Comparison of ENCODE assay signal across 14 cellular contexts in the genomic region with DNA sequence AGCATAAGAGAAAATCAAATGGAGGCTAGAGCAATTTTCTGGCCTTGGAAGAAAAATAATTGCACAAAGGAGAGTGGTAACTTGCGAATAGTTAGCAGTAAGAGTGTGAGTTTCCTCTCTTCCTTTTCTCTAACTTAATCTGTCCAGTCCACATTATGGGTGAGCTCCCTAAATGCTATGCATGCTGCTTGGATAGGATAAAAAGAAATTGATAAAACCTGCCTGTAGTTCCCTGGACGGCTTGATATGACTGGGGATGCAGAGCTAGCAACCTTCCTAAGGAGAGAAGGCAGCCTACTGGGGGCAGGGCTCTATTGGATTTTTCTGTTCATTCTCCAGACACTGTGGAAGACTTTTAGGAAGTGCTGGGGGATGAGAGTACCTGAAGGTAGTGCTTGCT.
DNase-seq lines count a peak whose midpoint lies in the region; ATAC-seq, FAIRE-seq and TF ChIP-seq lines count a peak whose summit lies in the region.
"Had no signal": no experiment of that assay in that cellular context is flagged by ENCODE, and none has a peak within 500 bp of the region (broad histone marks: within the 10 kb centered on the region; RNA-seq: fewer than 3 reads in every experiment).

No MANE protein-coding gene starts in this region.

- peak; percentile 32 for FAIRE-seq in K562 (lab: Jason Lieb, UNC)
- FAIRE-seq: A549, GM12878, H1 had no signal

- CTCF ChIA-PET in K562 (lab: Yijun Ruan, JAX; ENCODE audit: low intra/inter-chr PET ratio) = no interaction called here

- no peak for TF ChIP-seq POLR2A in K562 (conservative IDR thresholded peaks at IDR 0.05)
- TF ChIP-seq POLR2A in esophagus squamous epithelium (IDR thresholded peaks at IDR 0.05) = no peak
- TF ChIP-seq POLR2A in suprapubic skin (IDR thresholded peaks at IDR 0.05) = no peak

- H4K20me1 ChIP-seq in K562 (replicated peaks; ENCODE audit: control insufficient read depth, insufficient read depth, low read length) = no peaks in the 10 kb centered on the region

- no peaks in the 10 kb centered on the region for H3K79me2 ChIP-seq in K562 (ENCODE audit: control insufficient read depth, insufficient read depth, low read length)

- intact Hi-C loops in K562 (cut with micrococcal nuclease) (loop anchor here (5.0 kb wide), 1 partner anchor 40 kb away; no protein-coding TSS in a partner anchor), esophagus squamous epithelium (cut with DNase I) (no loop called here), ascending aorta (cut with DNase I) (no loop called here)

- no TSS peak for BruUV-seq in K562 (replicated peaks; lab: Mats Ljungman, UMichigan)

- H3K9me3 ChIP-seq in K562 (replicated peaks; ENCODE audit: control insufficient read depth, insufficient read depth, low read depth, low read length) = no peaks in the 10 kb centered on the region
- no peaks in the 10 kb centered on the region for H3K9me3 ChIP-seq in esophagus squamous epithelium
- no peaks in the 10 kb centered on the region for H3K9me3 ChIP-seq in suprapubic skin
- no peaks in the 10 kb centered on the region for H3K9me3 ChIP-seq in ascending aorta
- H3K9me3 ChIP-seq: A549, Caco-2, HAP-1 had no signal

- WGBS in K562 (ENCODE audit: insufficient coverage, low coverage, missing lambda C conversion rate) = 11% methylated on average over 2 of the region's 2 CpGs
- WGBS in esophagus squamous epithelium, 2 donors = 80 to 94% methylated on average over 2 of the region's 2 CpGs
- WGBS in suprapubic skin = 93% methylated on average over 2 of the region's 2 CpGs

- ATAC-seq in K562 (peak; percentile 74), GM18517 (IDR thresholded peaks at IDR 0.05; ENCODE audit: unreplicated experiment) (no peak)
- ATAC-seq: A549, GM12878 had no signal

- POLR2A ChIA-PET in K562 (lab: Yijun Ruan, JAX) = interaction anchor here (1.0 kb wide), 1 partner anchor 9 kb away, joined by 3 read pairs; no protein-coding TSS in a partner anchor

- TF ChIP-seq RAD21 in K562 (CRISPR knock-in tag; conservative IDR thresholded peaks at IDR 0.05 in 1 of 2, IDR thresholded peaks at IDR 0.05 in 1 of 2) = no peak

- H3K9me1 ChIP-seq in K562 (ENCODE audit: control insufficient read depth, insufficient read depth, low read length) = no peaks in the 10 kb centered on the region

- TF ChIP-seq EP300 in K562 (IDR thresholded peaks at IDR 0.05; ENCODE audit: low read length) (no peak; the same call in 1 of the 2 replicates), suprapubic skin (IDR thresholded peaks at IDR 0.05) (no peak)

- TF ChIP-seq CTCF in K562 (IDR thresholded peaks at IDR 0.05 in 2 of 3, conservative IDR thresholded peaks at IDR 0.05 in 1 of 3; ENCODE audit: insufficient read depth in 2 of 3, low read depth in 1 of 3, low read length in 3 of 3) (no peak), esophagus squamous epithelium (IDR thresholded peaks at IDR 0.05) (no peak), suprapubic skin (IDR thresholded peaks at IDR 0.05) (no peak), ascending aorta (IDR thresholded peaks at IDR 0.05) (no peak)

- H3K36me3 ChIP-seq in K562 (ENCODE audit: control insufficient read depth, insufficient read depth, low read length) (no peaks in the 10 kb centered on the region), esophagus squamous epithelium (no peaks in the 10 kb centered on the region), suprapubic skin (no peaks in the 10 kb centered on the region), ascending aorta (no peaks in the 10 kb centered on the region)
- H3K36me3 ChIP-seq: HAP-1 had no signal

- H3K4me2 ChIP-seq in K562 (ENCODE audit: insufficient read depth, low read length) = peak overlapping the region; percentile 21; the same call in 1 of the 2 replicates
- H3K4me2 ChIP-seq: A549 had no signal

- H3K27ac ChIP-seq in K562 (ENCODE audit: extremely low read depth, low read depth, low read length) (no peak overlapping the region), esophagus squamous epithelium (peak overlapping the region; percentile 40 to 77 (median 72)), suprapubic skin (peak overlapping the region; percentile 27), ascending aorta (no peak overlapping the region)
- H3K27ac ChIP-seq: A549 had no signal

- H3K4me3 ChIP-seq in K562 = no peak overlapping the region
- no peak overlapping the region for H3K4me3 ChIP-seq in esophagus squamous epithelium
- no peak overlapping the region for H3K4me3 ChIP-seq in suprapubic skin
- H3K4me3 ChIP-seq in ascending aorta = no peak overlapping the region
- H3K4me3 ChIP-seq: A549, GM12878, HAP-1 had no signal

- peaks cover 0 to 3% of the 10 kb centered on the region in 2 experiments; a peak in 3 of 5 replicates for H3K4me1 ChIP-seq in K562 (replicated peaks in 1 of 2; ENCODE audit: control insufficient read depth in 2 of 2, insufficient read depth in 2 of 2, low read length in 2 of 2)
- peaks cover 0 to 4% (median 0%) of the 10 kb centered on the region in 3 donors for H3K4me1 ChIP-seq in esophagus squamous epithelium
- no peaks in the 10 kb centered on the region for H3K4me1 ChIP-seq in suprapubic skin
- H3K4me1 ChIP-seq in ascending aorta = no peaks in the 10 kb centered on the region
- H3K4me1 ChIP-seq: A549, Caco-2, HAP-1 had no signal

- in situ Hi-C loops in K562 (cut with MboI) = no loop called here

- DNase-seq in OCI-M1 (lab: John Stamatoyannopoulos, UW) (peak; percentile 26), K562 (ENCODE audit: extremely low read depth in 1 of 4, low spot score in 3 of 4) (peak in 2 of 4 experiments; percentile 32 to 55), esophagus squamous epithelium (lab: John Stamatoyannopoulos, UW) (no peak), suprapubic skin (ENCODE audit: low spot score in 2 of 2) (no peak), ascending aorta (ENCODE audit: low spot score in 2 of 2) (no peak), C1 segment of cervical spinal cord (lab: John Stamatoyannopoulos, UW) (no peak)
- DNase-seq: Caco-2; CD8-positive, alpha-beta memory T cell; DMS79 had no signal

- 0 out of 2 replicates have a peak overlapping the region, but pooled peaks have one; percentile 9 for H2AFZ ChIP-seq in K562 (ENCODE audit: low read depth, low read length)

- no peak overlapping the region for H3K9ac ChIP-seq in K562 (ENCODE audit: insufficient read depth in 1 of 2, low read depth in 2 of 2, low read length in 2 of 2)

- H3K27me3 ChIP-seq in K562 (ENCODE audit: control insufficient read depth in 2 of 2, insufficient read depth in 2 of 2, low read length in 2 of 2) = no peaks in the 10 kb centered on the region
- no peaks in the 10 kb centered on the region for H3K27me3 ChIP-seq in esophagus squamous epithelium
- no peaks in the 10 kb centered on the region for H3K27me3 ChIP-seq in suprapubic skin
- no peaks in the 10 kb centered on the region for H3K27me3 ChIP-seq in ascending aorta

TF ChIP-seq in K562, 482 proteins besides CTCF, POLR2A, EP300 and RAD21 (continues in another document):
- peak; percentile 36; the same call in 1 of the 2 replicates for TF ChIP-seq NFIC (IDR thresholded peaks at IDR 0.05)
- TF ChIP-seq, protein P1, sequence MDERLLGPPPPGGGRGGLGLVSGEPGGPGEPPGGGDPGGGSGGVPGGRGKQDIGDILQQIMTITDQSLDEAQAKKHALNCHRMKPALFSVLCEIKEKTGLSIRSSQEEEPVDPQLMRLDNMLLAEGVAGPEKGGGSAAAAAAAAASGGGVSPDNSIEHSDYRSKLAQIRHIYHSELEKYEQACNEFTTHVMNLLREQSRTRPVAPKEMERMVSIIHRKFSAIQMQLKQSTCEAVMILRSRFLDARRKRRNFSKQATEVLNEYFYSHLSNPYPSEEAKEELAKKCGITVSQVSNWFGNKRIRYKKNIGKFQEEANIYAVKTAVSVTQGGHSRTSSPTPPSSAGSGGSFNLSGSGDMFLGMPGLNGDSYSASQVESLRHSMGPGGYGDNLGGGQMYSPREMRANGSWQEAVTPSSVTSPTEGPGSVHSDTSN (CRISPR knock-in tag; IDR thresholded peaks at IDR 0.05; ENCODE audit: low read depth) = no peak
- TF ChIP-seq, protein P1 (tag; conservative IDR thresholded peaks at IDR 0.05; ENCODE audit: low read depth) = no peak
- TF ChIP-seq FOXJ3 (CRISPR knock-in tag; IDR thresholded peaks at IDR 0.05) = no peak
- no peak for TF ChIP-seq HIVEP1 (CRISPR knock-in tag; IDR thresholded peaks at IDR 0.05)
- no peak for TF ChIP-seq DPF2 (IDR thresholded peaks at IDR 0.05)
- no peak for TF ChIP-seq PHTF2 (CRISPR knock-in tag; IDR thresholded peaks at IDR 0.05)
- no peak for TF ChIP-seq KAT7 (CRISPR knock-in tag; IDR thresholded peaks at IDR 0.05; ENCODE audit: borderline replicate concordance)
- no peak for TF ChIP-seq KDM1A (IDR thresholded peaks at IDR 0.05)
- no peak for TF ChIP-seq KLF13 (tag; IDR thresholded peaks at IDR 0.05; ENCODE audit: borderline replicate concordance, low read depth)
- TF ChIP-seq ELF2 (CRISPR knock-in tag; IDR thresholded peaks at IDR 0.05) = no peak
- TF ChIP-seq ZC3H4 (CRISPR knock-in tag; IDR thresholded peaks at IDR 0.05; ENCODE audit: borderline replicate concordance) = no peak
- no peak for TF ChIP-seq NFE2 (IDR thresholded peaks at IDR 0.05; ENCODE audit: low read depth)
- TF ChIP-seq, protein P2, sequence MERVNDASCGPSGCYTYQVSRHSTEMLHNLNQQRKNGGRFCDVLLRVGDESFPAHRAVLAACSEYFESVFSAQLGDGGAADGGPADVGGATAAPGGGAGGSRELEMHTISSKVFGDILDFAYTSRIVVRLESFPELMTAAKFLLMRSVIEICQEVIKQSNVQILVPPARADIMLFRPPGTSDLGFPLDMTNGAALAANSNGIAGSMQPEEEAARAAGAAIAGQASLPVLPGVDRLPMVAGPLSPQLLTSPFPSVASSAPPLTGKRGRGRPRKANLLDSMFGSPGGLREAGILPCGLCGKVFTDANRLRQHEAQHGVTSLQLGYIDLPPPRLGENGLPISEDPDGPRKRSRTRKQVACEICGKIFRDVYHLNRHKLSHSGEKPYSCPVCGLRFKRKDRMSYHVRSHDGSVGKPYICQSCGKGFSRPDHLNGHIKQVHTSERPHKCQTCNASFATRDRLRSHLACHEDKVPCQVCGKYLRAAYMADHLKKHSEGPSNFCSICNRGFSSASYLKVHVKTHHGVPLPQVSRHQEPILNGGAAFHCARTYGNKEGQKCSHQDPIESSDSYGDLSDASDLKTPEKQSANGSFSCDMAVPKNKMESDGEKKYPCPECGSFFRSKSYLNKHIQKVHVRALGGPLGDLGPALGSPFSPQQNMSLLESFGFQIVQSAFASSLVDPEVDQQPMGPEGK (CRISPR knock-in tag; IDR thresholded peaks at IDR 0.05; ENCODE audit: borderline replicate concordance) = no peak
- TF ChIP-seq TAL1 (IDR thresholded peaks at IDR 0.05) = peak; percentile 72

Comparison
In these comparisons a context has a peak if more than half of its experiments do, and no peak if none do; other contexts are left out.
1. H3K27ac ChIP-seq: peak in esophagus squamous epithelium (4 of 4) and suprapubic skin (single experiment); none in K562 (single experiment) and ascending aorta (0 of 2).